Comparison of ENCODE assay signal across 8 cellular contexts in the genomic region with DNA sequence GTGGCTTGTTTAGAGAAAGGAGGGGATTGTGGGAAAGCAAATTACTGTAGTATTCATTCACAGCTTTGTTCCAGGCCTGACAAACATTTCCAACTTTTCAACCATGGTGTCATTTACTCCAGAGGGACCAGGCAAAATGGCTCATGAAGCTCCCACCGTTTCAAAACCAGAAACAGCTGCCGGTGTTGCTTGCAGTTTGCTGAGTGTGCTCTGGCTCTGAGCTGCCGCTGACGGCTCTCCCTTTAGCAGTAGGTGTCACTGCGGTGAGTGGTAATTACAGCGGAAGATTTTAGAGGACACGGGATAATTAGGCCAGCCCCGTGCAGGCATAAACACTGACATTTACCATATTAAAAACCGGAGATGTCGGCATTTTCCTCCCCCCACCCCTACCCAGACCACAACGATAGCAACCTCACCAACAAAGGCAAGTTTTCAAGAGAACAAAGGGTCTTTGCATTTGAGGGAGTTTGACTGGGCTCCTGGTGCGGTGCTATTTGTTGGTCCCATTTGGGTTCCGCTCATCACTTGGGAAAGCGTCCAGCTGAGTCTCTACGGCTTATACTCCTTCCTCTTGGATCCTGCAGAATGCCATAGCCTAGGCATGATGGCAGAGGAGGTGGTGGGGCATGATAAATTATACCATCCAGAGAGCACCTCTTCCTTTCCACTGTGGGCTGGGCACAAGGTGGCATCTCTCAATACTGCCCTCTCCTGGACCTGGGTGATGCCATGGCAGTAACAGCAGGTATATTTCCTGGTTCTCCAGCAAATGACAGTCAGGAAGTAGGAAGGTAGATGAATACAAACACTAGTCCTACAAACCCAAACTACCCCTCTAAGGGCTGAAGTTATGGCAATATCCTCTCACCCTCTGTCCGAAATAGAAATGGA.
DNase-seq lines count a peak whose midpoint lies in the region; ATAC-seq and TF ChIP-seq lines count a peak whose summit lies in the region.

No MANE protein-coding gene starts in this region.

- 0 out of 2 replicates have a peak, but pooled peaks have one; percentile 31 for TF ChIP-seq CTCF in GM12875 (IDR thresholded peaks at IDR 0.05; ENCODE audit: borderline replicate concordance, insufficient read depth, low read depth, low read length)
- TF ChIP-seq CTCF in cardiac fibroblast (IDR thresholded peaks at IDR 0.05; ENCODE audit: low read depth, low read length): peak; percentile 36
- TF ChIP-seq CTCF in mucosa of descending colon (IDR thresholded peaks at IDR 0.05): no peak

- H3K36me3 ChIP-seq in mucosa of descending colon (ENCODE audit: low read depth): no peaks in the 10 kb centered on the region

- no peaks in the 10 kb centered on the region for H3K9me3 ChIP-seq in mucosa of descending colon

- peak; percentile 3 to 14 for DNase-seq in NCI-H1930 (lab: John Stamatoyannopoulos, UW)
- peak in 1 of 2 donors; percentile 5 for DNase-seq in cardiac fibroblast (ENCODE audit: low read depth in 2 of 2)
- peak in 2 of 3 donors; percentile 36 to 78 for DNase-seq in mucosa of descending colon
- no peak for DNase-seq in KG1 (lab: John Stamatoyannopoulos, UW)
- DNase-seq in dedifferentiated amniotic fluid mesenchymal stem cell (ENCODE audit: extremely low spot score): no peak
- no peak for DNase-seq in OCI-M2 (lab: John Stamatoyannopoulos, UW; ENCODE audit: unreplicated experiment)
- no peak for DNase-seq in inferior parietal cortex (ENCODE audit: extremely low spot score)

- ATAC-seq in mucosa of descending colon: peak; percentile 92

- intact Hi-C loops in mucosa of descending colon (cut with DNase I, micrococcal nuclease): no loop called here

- H3K4me3 ChIP-seq in GM12875 (ENCODE audit: low read depth, low read length) (no peak overlapping the region), cardiac fibroblast (replicated peaks in 1 of 2; ENCODE audit: low read depth in 2 of 2, low read length in 2 of 2) (no peak overlapping the region), mucosa of descending colon (no peak overlapping the region)

- H3K4me1 ChIP-seq in mucosa of descending colon (ENCODE audit: low read depth): no peaks in the 10 kb centered on the region

Comparison
In these comparisons a context has a peak if more than half of its experiments do, and no peak if none do; other contexts are left out.
1. DNase-seq: peak in NCI-H1930 (2 of 2) and mucosa of descending colon (2 of 3); none in KG1 (single experiment), dedifferentiated amniotic fluid mesenchymal stem cell (single experiment), OCI-M2 (single experiment) and inferior parietal cortex (single experiment).